1 cellular context compared by ENCODE assay signal in genomic region chr14:105075364-105076295, GRCh38.
TF ChIP-seq lines count a peak whose summit lies in the region.

No MANE protein-coding gene starts in this region.

TF ChIP-seq in H1, 55 proteins besides CTCF, POLR2A, EP300 and RAD21 (continued from another document):
- no peak for TF ChIP-seq CHD7 (IDR thresholded peaks at IDR 0.05; ENCODE audit: insufficient replicate concordance, low read length)
- no peak for TF ChIP-seq CTBP2 (IDR thresholded peaks at IDR 0.05; ENCODE audit: borderline replicate concordance, insufficient read depth, insufficient read length, low read length)
- TF ChIP-seq HDAC6 (IDR thresholded peaks at IDR 0.05; ENCODE audit: low read depth, low read length) = no peak
- no peak for TF ChIP-seq GTF2F1 (IDR thresholded peaks at IDR 0.05; ENCODE audit: borderline replicate concordance, low read depth, low read length)
- TF ChIP-seq, protein P1, sequence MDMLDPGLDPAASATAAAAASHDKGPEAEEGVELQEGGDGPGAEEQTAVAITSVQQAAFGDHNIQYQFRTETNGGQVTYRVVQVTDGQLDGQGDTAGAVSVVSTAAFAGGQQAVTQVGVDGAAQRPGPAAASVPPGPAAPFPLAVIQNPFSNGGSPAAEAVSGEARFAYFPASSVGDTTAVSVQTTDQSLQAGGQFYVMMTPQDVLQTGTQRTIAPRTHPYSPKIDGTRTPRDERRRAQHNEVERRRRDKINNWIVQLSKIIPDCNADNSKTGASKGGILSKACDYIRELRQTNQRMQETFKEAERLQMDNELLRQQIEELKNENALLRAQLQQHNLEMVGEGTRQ (IDR thresholded peaks at IDR 0.05; ENCODE audit: low read length) = no peak
- no peak for TF ChIP-seq HDAC2 (IDR thresholded peaks at IDR 0.05; ENCODE audit: borderline replicate concordance in 1 of 2, low read depth in 2 of 2, low read length in 2 of 2)
